Comparison of ENCODE assay signal across 8 cellular contexts in genomic region chr6:123316733-123317323, GRCh38.
DNase-seq lines count a peak whose midpoint lies in the region; ATAC-seq and TF ChIP-seq lines count a peak whose summit lies in the region.

No MANE protein-coding gene starts in this region.

- no peaks in the 10 kb centered on the region for H3F3A ChIP-seq in SU-DHL-6 (ENCODE audit: insufficient read depth)

- H3K27me3 ChIP-seq in BE2C = no peaks in the 10 kb centered on the region
- H3K27me3 ChIP-seq in SU-DHL-6 (ENCODE audit: low read length) = no peaks in the 10 kb centered on the region
- no peaks in the 10 kb centered on the region for H3K27me3 ChIP-seq in suprapubic skin

- H3K36me3 ChIP-seq in BE2C = no peaks in the 10 kb centered on the region
- no peaks in the 10 kb centered on the region for H3K36me3 ChIP-seq in SU-DHL-6 (ENCODE audit: low read length)
- H3K36me3 ChIP-seq in suprapubic skin = no peaks in the 10 kb centered on the region

- TF ChIP-seq POLR2A in suprapubic skin (IDR thresholded peaks at IDR 0.05) = no peak

- no peaks in the 10 kb centered on the region for H3K4me1 ChIP-seq in BE2C
- no peaks in the 10 kb centered on the region for H3K4me1 ChIP-seq in suprapubic skin

- H3K4me3 ChIP-seq in BE2C (ENCODE audit: low read depth, low read length) = no peak overlapping the region
- no peak overlapping the region for H3K4me3 ChIP-seq in SU-DHL-6 (ENCODE audit: insufficient read depth, low read length, poor library complexity, severe bottlenecking)
- no peak overlapping the region for H3K4me3 ChIP-seq in suprapubic skin

- H3K9me2 ChIP-seq in SU-DHL-6 (replicated peaks; ENCODE audit: insufficient read depth, low read length) = no peaks in the 10 kb centered on the region

- ATAC-seq in HG03342 (IDR thresholded peaks at IDR 0.05; ENCODE audit: unreplicated experiment) = peak; percentile 46

- H3K9me3 ChIP-seq in BE2C (no peaks in the 10 kb centered on the region), SU-DHL-6 (ENCODE audit: insufficient read depth, low read length) (no peaks in the 10 kb centered on the region), suprapubic skin (no peaks in the 10 kb centered on the region)

- no peak for DNase-seq in BE2C
- peak; percentile 17 for DNase-seq in kidney tubule cell (ENCODE audit: low spot score)
- no peak for DNase-seq in stimulated activated CD4-positive, alpha-beta T cell treated with anti-CD3 and anti-CD28 coated beads, Interleukin-2, amount 100 ng/mL, for 48 hours
- no peak for DNase-seq in suprapubic skin (ENCODE audit: low spot score in 2 of 2)
- DNase-seq in T-helper 1 cell = no peak
- no peak for DNase-seq in putamen (ENCODE audit: low spot score)

- no peak for TF ChIP-seq EP300 in suprapubic skin (IDR thresholded peaks at IDR 0.05)

- H3K9ac ChIP-seq in SU-DHL-6 (ENCODE audit: low read length) = no peak overlapping the region

- H2AFZ ChIP-seq in SU-DHL-6 (ENCODE audit: low read depth, low read length, severe bottlenecking) = no peak overlapping the region

- TF ChIP-seq CTCF in BE2C (IDR thresholded peaks at IDR 0.05; ENCODE audit: low read depth, low read length) (peak; percentile 21; the same call in 1 of the 2 replicates), SU-DHL-6 (IDR thresholded peaks at IDR 0.05; ENCODE audit: insufficient read depth, low read length, poor library complexity, severe bottlenecking) (peak; percentile 25), suprapubic skin (IDR thresholded peaks at IDR 0.05) (no peak)

- H4K20me1 ChIP-seq in SU-DHL-6 (ENCODE audit: low read depth, low read length) = no peaks in the 10 kb centered on the region

- no peak overlapping the region for H3K4me2 ChIP-seq in SU-DHL-6 (ENCODE audit: low read depth, low read length, poor library complexity, severe bottlenecking)

- WGBS in suprapubic skin = 3% methylated on average over 2 of the region's 2 CpGs

- H3K27ac ChIP-seq in SU-DHL-6 (ENCODE audit: low read depth, low read length) (no peak overlapping the region), suprapubic skin (no peak overlapping the region)

- H3K79me2 ChIP-seq in SU-DHL-6 (ENCODE audit: insufficient read depth, low read length) = no peaks in the 10 kb centered on the region

Comparison
In these comparisons a context has a peak if more than half of its experiments do, and no peak if none do; other contexts are left out.
1. CTCF ChIP-seq: peak in BE2C (single experiment) and SU-DHL-6 (single experiment); none in suprapubic skin (0 of 2).